In the genomic region with DNA sequence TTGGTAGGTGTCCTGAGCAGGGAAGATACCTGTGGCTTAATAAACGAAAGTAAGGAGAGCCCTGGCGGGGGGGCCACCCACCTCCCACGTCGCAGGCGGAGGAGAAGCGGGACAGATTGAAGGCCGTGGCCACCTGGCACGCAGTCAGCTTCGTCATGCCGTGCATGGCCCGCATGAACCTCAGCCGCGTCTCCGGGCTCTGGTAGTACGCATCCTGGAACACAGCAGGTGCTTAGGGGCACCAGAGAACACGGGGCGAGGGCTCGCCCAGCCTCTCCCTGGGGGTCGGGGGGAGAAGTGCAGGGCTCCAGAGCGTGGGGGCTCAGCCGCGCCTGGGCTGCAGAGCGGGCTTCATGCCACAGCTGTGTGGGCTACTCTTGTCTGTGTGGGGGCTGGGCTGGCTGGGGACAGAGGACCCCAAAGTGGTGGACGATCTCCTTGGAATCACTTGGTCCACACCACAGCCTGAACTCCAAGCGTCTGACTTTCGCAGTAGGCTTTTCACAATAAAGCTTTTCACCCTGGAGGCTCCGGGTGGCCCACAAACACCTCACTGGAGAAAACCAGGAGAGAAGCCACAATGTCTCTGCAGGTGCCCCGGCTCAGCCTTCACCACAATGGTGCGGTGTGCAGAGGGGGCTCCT, we compare ENCODE assay signal across 14 cellular contexts. TPM values are rescaled to one million over a fixed set of nuclear protein-coding genes. Genes with fewer than 3 reads are reported as not detected.
DNase-seq lines count a peak whose midpoint lies in the region; ATAC-seq and TF ChIP-seq lines count a peak whose summit lies in the region.
"Had no signal": no experiment of that assay in that cellular context is flagged by ENCODE, and none has a peak within 500 bp of the region (broad histone marks: within the 10 kb centered on the region; RNA-seq: fewer than 3 reads in every experiment).

No MANE protein-coding gene starts in this region.

- H3K9me3 Mint-ChIP-seq in neural progenitor cell: peaks cover 22% of the 10 kb centered on the region

- peaks cover 6% of the 10 kb centered on the region for H3K27me3 Mint-ChIP-seq in neural progenitor cell (ENCODE audit: insufficient read depth, low read depth)

- no peak overlapping the region for H3K27ac Mint-ChIP-seq in neural progenitor cell

- H3K9me3 ChIP-seq in adrenal gland (replicated peaks in 1 of 3): no peaks in the 10 kb centered on the region
- H3K9me3 ChIP-seq in neural progenitor cell (ENCODE audit: low read depth): no peaks in the 10 kb centered on the region

- no peak overlapping the region for H2AFZ ChIP-seq in neural progenitor cell (replicated peaks)

- no peaks in the 10 kb centered on the region for H3K4me1 ChIP-seq in adrenal gland (replicated peaks in 1 of 2)
- H3K4me1 ChIP-seq in neural progenitor cell: peaks cover 5% of the 10 kb centered on the region

- 74 to 86% (median 83%) methylated on average over 6 to 29 of the region's 29 CpGs for WGBS in adrenal gland, 4 donors

- H3K27ac ChIP-seq in adrenal gland: no peak overlapping the region
- H3K27ac ChIP-seq in neural progenitor cell: peak overlapping the region; percentile 85
- H3K27ac ChIP-seq: ovary, skin epidermis, thoracic aorta had no signal

- no peaks in the 10 kb centered on the region for H3K4me1 Mint-ChIP-seq in neural progenitor cell

- H3K79me2 ChIP-seq in neural progenitor cell (ENCODE audit: low read depth): no peaks in the 10 kb centered on the region

- H3F3A ChIP-seq in neural progenitor cell (ENCODE audit: low read depth): peaks cover 21% of the 10 kb centered on the region

- intact Hi-C loops in adrenal gland (cut with DNase I): no loop called here

- no peak for TF ChIP-seq CTCF in adrenal gland (IDR thresholded peaks at IDR 0.05)
- TF ChIP-seq CTCF in neural progenitor cell (IDR thresholded peaks at IDR 0.05): no peak

- H3K9ac ChIP-seq in neural progenitor cell: no peak overlapping the region

- ATAC-seq in GM18505 (IDR thresholded peaks at IDR 0.05; ENCODE audit: unreplicated experiment) (no peak), GM18517 (IDR thresholded peaks at IDR 0.05; ENCODE audit: unreplicated experiment) (no peak), HG03378 (IDR thresholded peaks at IDR 0.05; ENCODE audit: unreplicated experiment) (no peak)

- no peak overlapping the region for H3K4me3 Mint-ChIP-seq in neural progenitor cell

- no peaks in the 10 kb centered on the region for H4K20me1 ChIP-seq in neural progenitor cell (ENCODE audit: low read depth)

- no peaks in the 10 kb centered on the region for H3K27me3 ChIP-seq in adrenal gland
- H3K27me3 ChIP-seq in neural progenitor cell: no peaks in the 10 kb centered on the region
- H3K27me3 ChIP-seq: ovary had no signal

- DNase-seq in AG20443 (ENCODE audit: low spot score) (peak; percentile 17), adrenal gland (peak; percentile 38 to 80 (median 61)), neural progenitor cell (ENCODE audit: low spot score) (no peak), GDM1 (lab: John Stamatoyannopoulos, UW) (no peak)
- DNase-seq: anterior cingulate cortex, DMS153, hypothalamus, NCI-H1436 treated with DMSO at 0.1 percent for 48 hours had no signal

- no peak overlapping the region for H3K4me2 ChIP-seq in neural progenitor cell

- H3K36me3 Mint-ChIP-seq in neural progenitor cell: peaks cover 34% of the 10 kb centered on the region

- H3K36me3 ChIP-seq in adrenal gland (replicated peaks in 1 of 2) (peaks cover 0 to 8% of the 10 kb centered on the region in 2 donors), neural progenitor cell (peaks cover 13% of the 10 kb centered on the region)
- H3K36me3 ChIP-seq: ovary had no signal

- peak; percentile 47 for TF ChIP-seq POLR2A in GM18505 (IDR thresholded peaks at IDR 0.05; ENCODE audit: borderline replicate concordance, extremely low read depth, insufficient read depth, insufficient read length)
- TF ChIP-seq POLR2A in adrenal gland (IDR thresholded peaks at IDR 0.05): no peak

- H3K4me3 ChIP-seq in adrenal gland (no peak overlapping the region), neural progenitor cell (no peak overlapping the region)
- H3K4me3 ChIP-seq: ovary, skin epidermis, thoracic aorta had no signal

RNA-seq across cellular contexts. Expression of a gene that starts 27.1 kb away (rescaled TPM):
- total RNA-seq in adrenal gland: 100 to 1,000 TPM; 217 to 509 (median 412) TPM
- polyA plus RNA-seq in adrenal gland: 100 to 1,000 TPM; 191 to 462 (median 276) TPM
- total RNA-seq in neural progenitor cell (ENCODE audit: low replicate concordance): 193 and 487 TPM in 2 replicates

RNA-seq across cellular contexts. Expression of a gene that starts 33.7 kb away (rescaled TPM):
- total RNA-seq in adrenal gland (10 to 100 TPM; 24.5 to 35.5 (median 31.1) TPM), neural progenitor cell (ENCODE audit: low replicate concordance) (46.1 and 73.2 TPM in 2 replicates)
- polyA plus RNA-seq in adrenal gland: 10 to 100 TPM; 15.9 to 31.3 (median 29.1) TPM

Comparison
In these comparisons a context has a peak if more than half of its experiments do, and no peak if none do; other contexts are left out.
1. DNase-seq: peak in AG20443 (single experiment) and adrenal gland (7 of 7); none in neural progenitor cell (single experiment) and GDM1 (single experiment).